ENCODE assay signal across 8 cellular contexts in the genomic region with DNA sequence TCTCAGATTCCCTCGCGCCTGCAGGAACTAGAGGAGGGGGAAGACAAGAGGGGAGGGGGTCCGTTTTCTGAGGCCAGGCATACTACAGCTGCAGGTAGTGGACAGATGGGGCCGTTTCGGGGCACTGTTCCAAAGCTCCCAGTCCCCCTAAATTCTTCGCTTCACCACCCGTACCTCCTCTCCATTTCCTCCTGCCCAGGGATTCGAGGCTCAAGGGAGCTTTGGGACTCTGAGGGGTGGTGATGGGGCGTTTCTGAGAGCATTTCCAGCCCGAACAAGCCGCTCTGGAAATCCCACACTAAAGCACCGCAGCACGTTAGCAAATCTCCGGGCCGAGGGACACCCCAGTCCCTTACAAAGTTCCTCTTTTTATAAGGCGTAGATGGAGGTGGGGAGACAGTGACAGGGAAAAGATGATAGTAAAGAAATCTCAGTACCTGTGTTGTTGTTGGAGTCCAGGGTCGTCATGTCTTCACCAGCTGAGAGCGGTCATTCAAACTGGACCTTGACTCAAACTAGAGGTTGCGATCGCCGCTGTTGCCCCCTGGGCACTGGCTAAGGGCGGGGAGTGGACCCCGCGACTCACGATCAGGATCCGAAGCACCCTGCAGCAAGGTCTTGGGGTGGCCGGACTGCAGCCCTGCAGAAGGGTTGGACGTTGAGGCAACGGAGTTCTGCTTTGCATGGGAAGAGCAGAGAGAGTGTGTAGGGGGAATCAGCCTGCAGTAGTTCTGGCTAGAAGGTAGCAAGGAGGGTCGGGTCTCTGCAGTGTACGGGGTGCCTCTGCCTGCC. TPM values are rescaled to one million over a fixed set of nuclear protein-coding genes. Genes with fewer than 3 reads are reported as not detected.
DNase-seq lines count a peak whose midpoint lies in the region; ATAC-seq and TF ChIP-seq lines count a peak whose summit lies in the region.

No MANE protein-coding gene starts in this region.

- peak overlapping the region; percentile 89 for H3K4me2 ChIP-seq in PC-3 (ENCODE audit: low read length)
- H3K4me2 ChIP-seq in neural cell (ENCODE audit: low read length) = peak overlapping the region; percentile 87

- H3K9me2 ChIP-seq in PC-3 (replicated peaks; ENCODE audit: low read length) (no peaks in the 10 kb centered on the region), neural cell (ENCODE audit: insufficient read depth, low read length) (no peaks in the 10 kb centered on the region)

- H3K36me3 Mint-ChIP-seq in endothelial cell (ENCODE audit: low read depth, unreplicated experiment) = peaks cover 13% of the 10 kb centered on the region

- H3K79me2 ChIP-seq in PC-3 (ENCODE audit: low read length) (peaks cover 23% of the 10 kb centered on the region), neural cell (replicated peaks; ENCODE audit: insufficient read depth, low read length) (no peaks in the 10 kb centered on the region)

- H2AFZ ChIP-seq in PC-3 (ENCODE audit: low read length) = peak overlapping the region; percentile 7; the same call in 1 of the 2 replicates
- H2AFZ ChIP-seq in neural cell (ENCODE audit: low read depth, low read length) = peak overlapping the region; percentile 24

- H3K4me1 ChIP-seq in PC-3 (ENCODE audit: insufficient read depth, low read length) = peaks cover 42% of the 10 kb centered on the region

- ATAC-seq in PC-3 (peak; percentile 2), GM21723 (IDR thresholded peaks at IDR 0.05; ENCODE audit: unreplicated experiment) (no peak), GM18873 (IDR thresholded peaks at IDR 0.05; ENCODE audit: low FRiP score, unreplicated experiment) (no peak), omental fat pad (ENCODE audit: low FRiP score) (no peak)

- peak overlapping the region; percentile 57 for H3K4me3 ChIP-seq in GM12875 (ENCODE audit: low read depth, low read length)
- peak overlapping the region; percentile 80 for H3K4me3 ChIP-seq in PC-3 (ENCODE audit: low read length)
- H3K4me3 ChIP-seq in neural cell (ENCODE audit: low read length) = peak overlapping the region; percentile 78

- POLR2A ChIA-PET in PC-3 (lab: Charles Lee; ENCODE audit: unreplicated experiment) = interaction anchor here (0.6 to 1.1 kb wide), 4 partner anchors 12 to 809 kb away, joined by 3 to 10 read pairs (median 6); partner anchors contain the start of gene MED24

- H3K4me3 Mint-ChIP-seq in endothelial cell (ENCODE audit: unreplicated experiment) = peak overlapping the region; percentile 89

- intact Hi-C loops in PC-3 (cut with micrococcal nuclease) = loop anchor here (1.0 kb wide), 1 partner anchor 13 kb away; no protein-coding TSS in a partner anchor

- CTCF ChIA-PET in PC-3 (lab: Charles Lee) = interaction anchor here (0.6 to 1.0 kb wide), 4 partner anchors 13 to 219 kb away, joined by 3 to 4 read pairs (median 3); no protein-coding TSS in a partner anchor

- H3K4me1 Mint-ChIP-seq in endothelial cell (ENCODE audit: unreplicated experiment) = peaks cover 58% of the 10 kb centered on the region

- no peak for DNase-seq in PC-3
- DNase-seq in endothelial cell (ENCODE audit: low spot score) = no peak
- no peak for DNase-seq in omental fat pad (ENCODE audit: low spot score)
- DNase-seq in NCI-H2196 treated with DMSO at 0.1 percent for 48 hours (lab: John Stamatoyannopoulos, UW; ENCODE audit: unreplicated experiment) = no peak

- TF ChIP-seq EP300 in neural cell (conservative IDR thresholded peaks at IDR 0.05; ENCODE audit: poor library complexity, severe bottlenecking) = no peak

- H3K27ac Mint-ChIP-seq in endothelial cell (ENCODE audit: unreplicated experiment) = peak overlapping the region; percentile 52

- H3F3A ChIP-seq in PC-3 (ENCODE audit: low read length, unreplicated experiment) = no peaks in the 10 kb centered on the region
- no peaks in the 10 kb centered on the region for H3F3A ChIP-seq in neural cell (ENCODE audit: insufficient read depth, low read length, poor library complexity, severe bottlenecking)

- H3K9me3 ChIP-seq in PC-3 (ENCODE audit: low read length) (no peaks in the 10 kb centered on the region), neural cell (ENCODE audit: low read length) (no peaks in the 10 kb centered on the region)

- TF ChIP-seq CTCF in GM12875 (IDR thresholded peaks at IDR 0.05; ENCODE audit: borderline replicate concordance, insufficient read depth, low read depth, low read length) (no peak), PC-3 (conservative IDR thresholded peaks at IDR 0.05; ENCODE audit: low read depth, low read length) (no peak), endothelial cell (IDR thresholded peaks at IDR 0.05; ENCODE audit: unreplicated experiment) (no peak), neural cell (IDR thresholded peaks at IDR 0.05; ENCODE audit: poor library complexity, severe bottlenecking) (no peak), omental fat pad (IDR thresholded peaks at IDR 0.05) (no peak)

- TF ChIP-seq RAD21 in neural cell (conservative IDR thresholded peaks at IDR 0.05) = no peak

- no peaks in the 10 kb centered on the region for H3K9me3 Mint-ChIP-seq in endothelial cell (ENCODE audit: unreplicated experiment)

- BruUV-seq in PC-3 (replicated peaks; lab: Mats Ljungman, UMichigan) = TSS peak; percentile 91

- peaks cover 33% of the 10 kb centered on the region for H3K27me3 Mint-ChIP-seq in endothelial cell (ENCODE audit: unreplicated experiment)

- H3K27ac ChIP-seq in PC-3 (ENCODE audit: low read length) (peak overlapping the region; percentile 99), neural cell (ENCODE audit: low read length) (peak overlapping the region; percentile 52)

- H3K27me3 ChIP-seq in PC-3 (ENCODE audit: low read length) (no peaks in the 10 kb centered on the region), neural cell (ENCODE audit: insufficient read depth, low read depth, low read length) (no peaks in the 10 kb centered on the region)

- H3K36me3 ChIP-seq in PC-3 (ENCODE audit: low read depth, low read length) (no peaks in the 10 kb centered on the region; the same call in 1 of the 2 replicates), neural cell (ENCODE audit: insufficient read depth, low read length) (no peaks in the 10 kb centered on the region)

- H4K20me1 ChIP-seq in PC-3 (ENCODE audit: low read length) (peaks cover 6% of the 10 kb centered on the region), neural cell (ENCODE audit: insufficient read depth) (no peaks in the 10 kb centered on the region)

- H3K9ac ChIP-seq in PC-3 (ENCODE audit: low read length) = peak overlapping the region; percentile 91
- H3K9ac ChIP-seq in neural cell (ENCODE audit: low read length) = peak overlapping the region; percentile 55

TF ChIP-seq in neural cell, 6 proteins besides CTCF, POLR2A, EP300 and RAD21:
- TF ChIP-seq POLR2AphosphoS5 (IDR thresholded peaks at IDR 0.05) = no peak
- no peak for TF ChIP-seq SMC3 (conservative IDR thresholded peaks at IDR 0.05; ENCODE audit: poor library complexity)
- no peak for TF ChIP-seq EZH2 (IDR thresholded peaks at IDR 0.05; ENCODE audit: borderline replicate concordance, insufficient read depth, low read length, poor library complexity, severe bottlenecking)
- no peak for TF ChIP-seq MXI1 (conservative IDR thresholded peaks at IDR 0.05; ENCODE audit: poor library complexity, severe bottlenecking)
- TF ChIP-seq REST (IDR thresholded peaks at IDR 0.05; ENCODE audit: borderline replicate concordance) = no peak
- no peak for TF ChIP-seq TAF1 (IDR thresholded peaks at IDR 0.05; ENCODE audit: low read depth)
TF ChIP-seq in neural cell: peak in this region for 0.

RNA-seq across cellular contexts. Expression of gene NR1D1, which starts 0.6 kb away (rescaled TPM):
- total RNA-seq in PC-3 (2014; rRNA removed) (7.1 and 9.2 TPM in 2 replicates), endothelial cell (ENCODE audit: unreplicated experiment) (2.6 TPM), omental fat pad (1 to 10 TPM; 3.1 to 9.3 (median 7.0) TPM)
- 0.73 TPM in 1 of 2 replicates, not detected in the other for polyA plus RNA-seq in neural cell
- 0.24 and 0.35 TPM in 2 replicates for polyA minus RNA-seq in neural cell

RNA-seq across cellular contexts. Expression of gene MSL1, which starts 21.9 kb away (rescaled TPM):
- total RNA-seq in PC-3 (2014; rRNA removed) (22.2 and 38.1 TPM in 2 replicates), endothelial cell (ENCODE audit: unreplicated experiment) (96.2 TPM), omental fat pad (100 to 1,000 TPM in 1 of 4 donors, 10 to 100 TPM in 3; 50.2 to 139 (median 61.9) TPM)
- 118 and 137 TPM in 2 replicates for polyA plus RNA-seq in neural cell
- polyA minus RNA-seq in neural cell = 103 and 105 TPM in 2 replicates

RNA-seq across cellular contexts. Expression of gene THRA, which starts 37.1 kb away (rescaled TPM):
- total RNA-seq in PC-3 (2014; rRNA removed) = 6.6 and 11.2 TPM in 2 replicates
- 13.6 TPM for total RNA-seq in endothelial cell (ENCODE audit: unreplicated experiment)
- 97.2 and 111 TPM in 2 replicates for polyA plus RNA-seq in neural cell
- 66.8 and 74.3 TPM in 2 replicates for polyA minus RNA-seq in neural cell
- 10 to 100 TPM; 35.7 to 87.2 (median 55.2) TPM for total RNA-seq in omental fat pad

RNA-seq across cellular contexts. Expression of gene CASC3, which starts 40.5 kb away (rescaled TPM):
- total RNA-seq in PC-3 (2014; rRNA removed) = 27.3 and 39.2 TPM in 2 replicates
- total RNA-seq in endothelial cell (ENCODE audit: unreplicated experiment) = 96.4 TPM
- polyA plus RNA-seq in neural cell = 50.6 and 52.3 TPM in 2 replicates
- 65.0 and 70.7 TPM in 2 replicates for polyA minus RNA-seq in neural cell
- 10 to 100 TPM; 36.6 to 77.6 (median 51.1) TPM for total RNA-seq in omental fat pad

RNA-seq across cellular contexts. Expression of gene MED24, which starts 45.6 kb away (rescaled TPM):
- total RNA-seq in PC-3 (2014; rRNA removed) (73.0 and 78.7 TPM in 2 replicates), endothelial cell (ENCODE audit: unreplicated experiment) (111 TPM), omental fat pad (10 to 100 TPM; 40.0 to 53.6 (median 49.2) TPM)
- polyA plus RNA-seq in neural cell = 159 and 161 TPM in 2 replicates
- polyA minus RNA-seq in neural cell = 120 and 133 TPM in 2 replicates
